Comparison of ENCODE assay signal across 19 cellular contexts in genomic region chr10:13224210-13224995, GRCh38. TPM values are rescaled to one million over a fixed set of nuclear protein-coding genes. Genes with fewer than 3 reads are reported as not detected.
"Had no signal": no experiment of that assay in that cellular context is flagged by ENCODE, and none has a peak within 500 bp of the region (broad histone marks: within the 10 kb centered on the region; RNA-seq: fewer than 3 reads in every experiment).

No MANE protein-coding gene starts in this region.

- H3K4me2 ChIP-seq: smooth muscle cell had no signal

- H3K4me3 Mint-ChIP-seq: activated naive CD8-positive, alpha-beta T cell treated with anti-CD3 and anti-CD28 coated beads, Interleukin-2, amount 50 U/mL, for 24 hours; neural crest cell; stimulated activated effector memory CD8-positive, alpha-beta T cell treated with anti-CD3 and anti-CD28 coated beads, Interleukin-12 subunit alpha, Interleukin-12 subunit beta, amount 100 ng/mL, for 72 hours; T-helper 1 cell treated with Interleukin-12 subunit alpha and Interleukin-12 subunit beta and Interleukin-4 antibody, amounts not matched to agents 30 μg/mL and 1 μg/mL, for 36 hours had no signal

- H3K36me3 ChIP-seq: colonic mucosa, gastrocnemius medialis, heart right ventricle, tibial artery had no signal

- H3K4me3 ChIP-seq: colonic mucosa, gastrocnemius medialis, heart right ventricle, smooth muscle cell, tibial artery had no signal

- H2AFZ ChIP-seq: parathyroid adenoma had no signal

- H3K9me3 ChIP-seq: colonic mucosa, gastrocnemius medialis, heart right ventricle, tibial artery had no signal

- H3K27me3 Mint-ChIP-seq: activated naive CD8-positive, alpha-beta T cell treated with anti-CD3 and anti-CD28 coated beads, Interleukin-2, amount 50 U/mL, for 24 hours had no signal

- H3K4me1 ChIP-seq: colonic mucosa, heart right ventricle, parathyroid adenoma had no signal

- H3K9me3 Mint-ChIP-seq: activated naive CD8-positive, alpha-beta T cell treated with anti-CD3 and anti-CD28 coated beads, Interleukin-2, amount 50 U/mL, for 24 hours; neural crest cell; stimulated activated effector memory CD8-positive, alpha-beta T cell treated with anti-CD3 and anti-CD28 coated beads, Interleukin-12 subunit alpha, Interleukin-12 subunit beta, amount 100 ng/mL, for 72 hours; T-helper 1 cell treated with Interleukin-12 subunit alpha and Interleukin-12 subunit beta and Interleukin-4 antibody, amounts not matched to agents 30 μg/mL and 1 μg/mL, for 36 hours had no signal

- H3K27ac ChIP-seq: colonic mucosa, gastrocnemius medialis, heart right ventricle, parathyroid adenoma, tibial artery had no signal

- FAIRE-seq: astrocyte, keratinocyte, TTC549 had no signal

- H3K79me2 ChIP-seq: parathyroid adenoma had no signal

- H3K27ac Mint-ChIP-seq: activated naive CD8-positive, alpha-beta T cell treated with anti-CD3 and anti-CD28 coated beads, Interleukin-2, amount 50 U/mL, for 24 hours; stimulated activated effector memory CD8-positive, alpha-beta T cell treated with anti-CD3 and anti-CD28 coated beads, Interleukin-12 subunit alpha, Interleukin-12 subunit beta, amount 100 ng/mL, for 72 hours; T-helper 1 cell treated with Interleukin-12 subunit alpha and Interleukin-12 subunit beta and Interleukin-4 antibody, amounts not matched to agents 30 μg/mL and 1 μg/mL, for 36 hours had no signal

- ATAC-seq: activated naive CD8-positive, alpha-beta T cell treated with anti-CD3 and anti-CD28 coated beads, Interleukin-2, amount 50 U/mL, for 24 hours; gastrocnemius medialis; heart right ventricle; left ventricle myocardium superior; stimulated activated effector memory CD8-positive, alpha-beta T cell treated with anti-CD3 and anti-CD28 coated beads, Interleukin-12 subunit alpha, Interleukin-12 subunit beta, amount 100 ng/mL, for 72 hours had no signal

- H3K27me3 ChIP-seq: colonic mucosa, gastrocnemius medialis, heart right ventricle, tibial artery had no signal

- H3K36me3 Mint-ChIP-seq: stimulated activated effector memory CD8-positive, alpha-beta T cell treated with anti-CD3 and anti-CD28 coated beads, Interleukin-12 subunit alpha, Interleukin-12 subunit beta, amount 100 ng/mL, for 72 hours had no signal

- H3K4me1 Mint-ChIP-seq: activated naive CD8-positive, alpha-beta T cell treated with anti-CD3 and anti-CD28 coated beads, Interleukin-2, amount 50 U/mL, for 24 hours; stimulated activated effector memory CD8-positive, alpha-beta T cell treated with anti-CD3 and anti-CD28 coated beads, Interleukin-12 subunit alpha, Interleukin-12 subunit beta, amount 100 ng/mL, for 72 hours had no signal

- H3K9ac ChIP-seq: parathyroid adenoma had no signal

- DNase-seq: activated CD4-positive, alpha-beta T cell treated with anti-CD3 and anti-CD28 coated beads, Interleukin-2, amount 50 U/mL, for 4 hours; activated CD4-positive, CD25-positive, alpha-beta regulatory T cell; activated naive CD4-positive, alpha-beta T cell treated with Interleukin-2 at 50 U/mL for 16 hours; activated naive CD8-positive, alpha-beta T cell treated with anti-CD3 and anti-CD28 coated beads, Interleukin-2, amount 50 U/mL, for 24 hours; colonic mucosa; gastrocnemius medialis; heart right ventricle; left ventricle myocardium superior had no signal

RNA-seq across cellular contexts. Expression of gene UCMA, which starts 9.8 kb away (rescaled TPM):
- total RNA-seq: astrocyte, colonic mucosa, fibroblast of lung, gastrocnemius medialis, heart right ventricle, left ventricle myocardium superior, neural crest cell, renal cortical epithelial cell, smooth muscle cell had no signal
- polyA plus RNA-seq: fibroblast of lung, heart right ventricle, keratinocyte, smooth muscle cell had no signal
